In genomic region chr16:47667956-47668355, GRCh38 we compare ENCODE assay signal across 29 cellular contexts.
"Had no signal": no experiment of that assay in that cellular context is flagged by ENCODE, and none has a peak within 500 bp of the region (broad histone marks: within the 10 kb centered on the region; RNA-seq: fewer than 3 reads in every experiment).

No MANE protein-coding gene starts in this region.

- H3K9me3 ChIP-seq: adrenal gland, esophagus squamous epithelium, left ventricle myocardium inferior, psoas muscle, right atrium auricular region, suprapubic skin, tibial artery had no signal

- H3K9me3 Mint-ChIP-seq: activated CD4-positive, alpha-beta memory T cell treated with anti-CD3 and anti-CD28 coated beads for 36 hours; activated CD4-positive, alpha-beta T cell treated with anti-CD3 and anti-CD28 coated beads, Interleukin-2, amount 10 ng/mL, durations not matched to agents 24 days and 14 days; activated naive CD4-positive, alpha-beta T cell treated with anti-CD3 and anti-CD28 coated beads for 36 hours; activated naive CD8-positive, alpha-beta T cell treated with anti-CD3 and anti-CD28 coated beads for 36 hours; activated T-helper 1 cell treated with anti-CD3 and anti-CD28 coated beads, Interleukin-12 subunit alpha, Interleukin-12 subunit beta, Interleukin-2, Interleukin-4 antibody, amounts not matched to agents 30 ng/mL and 10 ng/mL and 1 ng/mL, durations not matched to agents 14 hours and 24 hours and 36 hours; T-helper 1 cell treated with Interleukin-12 subunit alpha and Interleukin-12 subunit beta and Interleukin-4 antibody, amounts not matched to agents 30 μg/mL and 1 μg/mL, for 36 hours had no signal

- H3K4me2 ChIP-seq: smooth muscle cell had no signal

- H3K4me3 ChIP-seq: adrenal gland, esophagus squamous epithelium, left ventricle myocardium inferior, lung, psoas muscle, right atrium auricular region, smooth muscle cell, suprapubic skin, tibial artery had no signal

- H3K36me3 ChIP-seq: adrenal gland, WERI-Rb-1 had no signal

- H3K27ac ChIP-seq: adrenal gland, epithelial cell of prostate, esophagus squamous epithelium, left ventricle myocardium inferior, parathyroid adenoma, psoas muscle, right atrium auricular region, suprapubic skin, tibial artery, WERI-Rb-1 had no signal

- ATAC-seq: psoas muscle had no signal

- H3K4me3 Mint-ChIP-seq: activated CD4-positive, alpha-beta memory T cell treated with anti-CD3 and anti-CD28 coated beads for 36 hours; activated CD4-positive, alpha-beta T cell treated with anti-CD3 and anti-CD28 coated beads, Interleukin-2, amount 10 ng/mL, durations not matched to agents 24 days and 14 days; activated naive CD4-positive, alpha-beta T cell treated with anti-CD3 and anti-CD28 coated beads for 36 hours; activated naive CD8-positive, alpha-beta T cell treated with anti-CD3 and anti-CD28 coated beads for 36 hours; activated T-helper 1 cell treated with anti-CD3 and anti-CD28 coated beads, Interleukin-12 subunit alpha, Interleukin-12 subunit beta, Interleukin-2, Interleukin-4 antibody, amounts not matched to agents 30 ng/mL and 10 ng/mL and 1 ng/mL, durations not matched to agents 14 hours and 24 hours and 36 hours; T-helper 1 cell treated with Interleukin-12 subunit alpha and Interleukin-12 subunit beta and Interleukin-4 antibody, amounts not matched to agents 30 μg/mL and 1 μg/mL, for 36 hours had no signal

- H2AFZ ChIP-seq: parathyroid adenoma had no signal

- H3K4me1 Mint-ChIP-seq: activated naive CD8-positive, alpha-beta T cell treated with anti-CD3 and anti-CD28 coated beads for 36 hours had no signal

- H3K4me1 ChIP-seq: adrenal gland, esophagus squamous epithelium, left ventricle myocardium inferior, parathyroid adenoma, psoas muscle, right atrium auricular region, suprapubic skin, tibial artery had no signal

- H3K27me3 ChIP-seq: adrenal gland, esophagus squamous epithelium, right atrium auricular region, suprapubic skin, tibial artery had no signal

- H3K27me3 Mint-ChIP-seq: activated CD4-positive, alpha-beta memory T cell treated with anti-CD3 and anti-CD28 coated beads for 36 hours; activated CD4-positive, alpha-beta T cell treated with anti-CD3 and anti-CD28 coated beads, Interleukin-2, amount 10 ng/mL, durations not matched to agents 24 days and 14 days; activated naive CD8-positive, alpha-beta T cell treated with anti-CD3 and anti-CD28 coated beads for 36 hours had no signal

- H3K9ac ChIP-seq: parathyroid adenoma had no signal

- H3K36me3 Mint-ChIP-seq: activated naive CD8-positive, alpha-beta T cell treated with anti-CD3 and anti-CD28 coated beads for 36 hours had no signal

- FAIRE-seq: frontal cortex, TTC549 had no signal

- DNase-seq: activated CD4-positive, alpha-beta memory T cell treated with anti-CD3 and anti-CD28 coated beads for 36 hours; activated CD4-positive, alpha-beta T cell treated with anti-CD3 and anti-CD28 coated beads, Interleukin-2, amount 10 ng/mL, durations not matched to agents 24 days and 14 days; activated CD4-positive, CD25-positive, alpha-beta regulatory T cell treated with anti-CD3 and anti-CD28 coated beads, Interleukin-2, amount 50 U/mL, for 72 hours; activated CD8-positive, alpha-beta memory T cell treated with anti-CD3 and anti-CD28 coated beads, Interleukin-2, amount 50 U/mL, for 4 hours; activated effector memory CD4-positive, alpha-beta T cell treated with anti-CD3 and anti-CD28 coated beads, Interleukin-2, amount 50 U/mL, for 16 hours; activated naive CD4-positive, alpha-beta T cell treated with anti-CD3 and anti-CD28 coated beads for 36 hours; activated naive CD8-positive, alpha-beta T cell treated with anti-CD3 and anti-CD28 coated beads for 36 hours; activated T-cell treated with anti-CD3 and anti-CD28 coated beads, Interleukin-2, amount 50 U/mL, for 1 hour; adrenal gland; esophagus squamous epithelium; islet precursor cell; left ventricle myocardium inferior; nucleus accumbens; psoas muscle; stimulated activated CD4-positive, alpha-beta T cell treated with anti-CD3 and anti-CD28 coated beads, Interleukin-1b, Interleukin-23, amount 100 ng/mL, for 48 hours; stimulated activated naive CD4-positive, alpha-beta T cell; T-helper 9 cell; tibial artery; WERI-Rb-1 had no signal

- H3K27ac Mint-ChIP-seq: activated CD4-positive, alpha-beta memory T cell treated with anti-CD3 and anti-CD28 coated beads for 36 hours; activated CD4-positive, alpha-beta T cell treated with anti-CD3 and anti-CD28 coated beads, Interleukin-2, amount 10 ng/mL, durations not matched to agents 24 days and 14 days; activated naive CD4-positive, alpha-beta T cell treated with anti-CD3 and anti-CD28 coated beads for 36 hours; activated naive CD8-positive, alpha-beta T cell treated with anti-CD3 and anti-CD28 coated beads for 36 hours; activated T-helper 1 cell treated with anti-CD3 and anti-CD28 coated beads, Interleukin-12 subunit alpha, Interleukin-12 subunit beta, Interleukin-2, Interleukin-4 antibody, amounts not matched to agents 30 ng/mL and 10 ng/mL and 1 ng/mL, durations not matched to agents 14 hours and 24 hours and 36 hours; T-helper 1 cell treated with Interleukin-12 subunit alpha and Interleukin-12 subunit beta and Interleukin-4 antibody, amounts not matched to agents 30 μg/mL and 1 μg/mL, for 36 hours had no signal

- H3K79me2 ChIP-seq: parathyroid adenoma had no signal
